ENCODE assay signal across 16 cellular contexts in the genomic region with DNA sequence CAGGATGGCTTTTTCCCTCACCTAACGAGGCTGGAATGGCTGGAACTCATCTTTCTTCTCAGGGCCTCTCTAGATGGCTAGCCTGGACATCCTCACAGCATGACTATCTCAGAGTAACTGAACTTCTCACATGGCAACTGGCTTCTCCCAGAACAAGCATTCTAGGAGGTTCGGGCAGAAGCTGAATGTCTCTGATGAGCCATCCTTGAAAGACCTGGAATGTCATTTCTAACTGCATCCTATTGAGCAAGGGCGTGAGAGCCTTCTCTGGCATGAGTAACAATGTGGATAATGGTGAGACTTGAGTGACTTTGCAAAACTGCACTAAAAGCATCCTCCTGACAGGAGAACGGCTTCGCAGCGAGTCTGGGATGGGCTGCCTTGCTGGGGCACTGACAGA.
DNase-seq lines count a peak whose midpoint lies in the region; ATAC-seq and TF ChIP-seq lines count a peak whose summit lies in the region.
"Had no signal": no experiment of that assay in that cellular context is flagged by ENCODE, and none has a peak within 500 bp of the region (broad histone marks: within the 10 kb centered on the region; RNA-seq: fewer than 3 reads in every experiment).

No MANE protein-coding gene starts in this region.

- H3K9me3 Mint-ChIP-seq in HFFc6, result peaks cover 4% of the 10 kb centered on the region; the same call in 1 of the 2 replicates
- H3K9me3 Mint-ChIP-seq: CD4-positive, alpha-beta T cell had no signal

- intact Hi-C loops in right lobe of liver (cut with DNase I), result no loop called here

- H3K27me3 Mint-ChIP-seq in HFFc6 (ENCODE audit: insufficient read depth), result peaks cover 4% of the 10 kb centered on the region
- H3K27me3 Mint-ChIP-seq: CD4-positive, alpha-beta T cell; IgD-negative memory B cell had no signal

- no peak overlapping the region for H3K4me3 Mint-ChIP-seq in HFFc6
- H3K4me3 Mint-ChIP-seq: CD4-positive, alpha-beta T cell; GM23338; IgD-negative memory B cell had no signal

- peaks cover 8% of the 10 kb centered on the region; the same call in 1 of the 2 replicates for H3K4me1 Mint-ChIP-seq in HFFc6 (ENCODE audit: low read depth)
- H3K4me1 Mint-ChIP-seq: GM23338, IgD-negative memory B cell had no signal

- no peak for ATAC-seq in right lobe of liver
- ATAC-seq: GM23338 had no signal

- no peak for TF ChIP-seq POLR2A in right lobe of liver (IDR thresholded peaks at IDR 0.05)

- H3K36me3 Mint-ChIP-seq in HFFc6 (ENCODE audit: low read depth), result no peaks in the 10 kb centered on the region

- H3K9me3 ChIP-seq in right lobe of liver, result no peaks in the 10 kb centered on the region
- H3K9me3 ChIP-seq: Caco-2 had no signal

- H3K4me1 ChIP-seq in right lobe of liver, result no peaks in the 10 kb centered on the region
- H3K4me1 ChIP-seq: Caco-2 had no signal

- no peaks in the 10 kb centered on the region for H3K27me3 ChIP-seq in right lobe of liver

- H3K27ac ChIP-seq in right lobe of liver, result no peak overlapping the region
- H3K27ac ChIP-seq: C4-2B had no signal

- 66% methylated on average over 6 of the region's 6 CpGs for WGBS in right lobe of liver (ENCODE audit: insufficient coverage, low coverage, low lambda C conversion rate, missing lambda C conversion rate)

- TF ChIP-seq CTCF in AG10803 (conservative IDR thresholded peaks at IDR 0.05; ENCODE audit: low read length) (no peak), HFFc6 (IDR thresholded peaks at IDR 0.05) (no peak), right lobe of liver (IDR thresholded peaks at IDR 0.05) (no peak)

- H3K4me3 ChIP-seq in AG10803 (ENCODE audit: low read length), result no peak overlapping the region
- no peak overlapping the region for H3K4me3 ChIP-seq in right lobe of liver
- H3K4me3 ChIP-seq: GM23338 had no signal

- peak; percentile 0 for DNase-seq in AG10803 (ENCODE audit: low read depth)
- peak; percentile 12 for DNase-seq in HFFc6
- DNase-seq in amniotic epithelial cell (ENCODE audit: low read depth), result peak; percentile 58
- peak; percentile 77 for DNase-seq in islet precursor cell
- no peak for DNase-seq in Ammon's horn (ENCODE audit: low spot score)
- DNase-seq in right lobe of liver, result no peak
- DNase-seq in KG1 (lab: John Stamatoyannopoulos, UW), result no peak
- DNase-seq in NCI-H1092 (lab: John Stamatoyannopoulos, UW), result no peak
- DNase-seq: Caco-2; CD4-positive, alpha-beta T cell; DMS79; GF-D8; HCEC 1CT had no signal

- no peaks in the 10 kb centered on the region for H3K36me3 ChIP-seq in right lobe of liver

- H3K27ac Mint-ChIP-seq in HFFc6, result peak overlapping the region; percentile 62; the same call in 1 of the 2 replicates
- H3K27ac Mint-ChIP-seq: CD4-positive, alpha-beta T cell; GM23338; IgD-negative memory B cell had no signal

Comparison
In these comparisons a context has a peak if more than half of its experiments do, and no peak if none do; other contexts are left out.
1. DNase-seq: peak in AG10803 (single experiment), HFFc6 (single experiment), amniotic epithelial cell (single experiment) and islet precursor cell (single experiment); none in Ammon's horn (single experiment), right lobe of liver (0 of 3), KG1 (single experiment) and NCI-H1092 (single experiment).